In genomic region chr5:2681476-2681875, GRCh38 we compare ENCODE assay signal across 21 cellular contexts.
DNase-seq lines count a peak whose midpoint lies in the region; ATAC-seq and TF ChIP-seq lines count a peak whose summit lies in the region.
"Had no signal": no experiment of that assay in that cellular context is flagged by ENCODE, and none has a peak within 500 bp of the region (broad histone marks: within the 10 kb centered on the region; RNA-seq: fewer than 3 reads in every experiment).

No MANE protein-coding gene starts in this region.

- H3K27ac Mint-ChIP-seq in activated CD8-positive, alpha-beta T cell treated with anti-CD3 and anti-CD28 coated beads for 36 hours: no peak overlapping the region
- H3K27ac Mint-ChIP-seq in activated CD8-positive, alpha-beta T cell treated with anti-CD3 and anti-CD28 coated beads, Interleukin-2, amount 10 ng/mL, durations not matched to agents 7 days and 5 days: no peak overlapping the region
- H3K27ac Mint-ChIP-seq in WTC11: no peak overlapping the region
- H3K27ac Mint-ChIP-seq in activated naive CD8-positive, alpha-beta T cell treated with anti-CD3 and anti-CD28 coated beads for 36 hours: no peak overlapping the region
- H3K27ac Mint-ChIP-seq: CD8-positive, alpha-beta T cell; HFFc6 had no signal

- H3K27me3 ChIP-seq in neuronal stem cell (ENCODE audit: control insufficient read depth in 3 of 3, insufficient read depth in 3 of 3, low read depth in 1 of 3, low read length in 3 of 3): peaks cover 0 to 2% (median 0%) of the 10 kb centered on the region in 3 experiments
- peaks cover 0 to 16% (median 0%) of the 10 kb centered on the region in 45 donors for H3K27me3 ChIP-seq in dorsolateral prefrontal cortex
- H3K27me3 ChIP-seq: BE2C had no signal

- no peak overlapping the region for H2BK15ac ChIP-seq in neuronal stem cell (ENCODE audit: low read length)

- no peaks in the 10 kb centered on the region for H3K4me1 ChIP-seq in HEK293 (ENCODE audit: control insufficient read depth, insufficient read depth, low read length)
- H3K4me1 ChIP-seq in neuronal stem cell (ENCODE audit: control insufficient read depth in 2 of 2, insufficient read depth in 1 of 2, low read depth in 1 of 2, low read length in 2 of 2): peaks cover 5 to 6% of the 10 kb centered on the region in 2 donors
- H3K4me1 ChIP-seq: BE2C, Caco-2 had no signal

- no peaks in the 10 kb centered on the region for H3K9me3 Mint-ChIP-seq in activated CD8-positive, alpha-beta T cell treated with anti-CD3 and anti-CD28 coated beads for 36 hours
- no peaks in the 10 kb centered on the region for H3K9me3 Mint-ChIP-seq in activated CD8-positive, alpha-beta T cell treated with anti-CD3 and anti-CD28 coated beads, Interleukin-2, amount 10 ng/mL, durations not matched to agents 7 days and 5 days (ENCODE audit: insufficient read depth)
- H3K9me3 Mint-ChIP-seq in WTC11: peaks cover 4% of the 10 kb centered on the region; the same call in 1 of the 2 replicates
- H3K9me3 Mint-ChIP-seq in activated naive CD8-positive, alpha-beta T cell treated with anti-CD3 and anti-CD28 coated beads for 36 hours: no peaks in the 10 kb centered on the region

- CTCF ChIA-PET in activated CD8-positive, alpha-beta T cell treated with anti-CD3 and anti-CD28 coated beads for 36 hours (lab: Charles Lee): no interaction called here
- CTCF ChIA-PET in activated CD8-positive, alpha-beta T cell treated with anti-CD3 and anti-CD28 coated beads, Interleukin-2, amount 10 ng/mL, durations not matched to agents 7 days and 5 days (lab: Charles Lee): no interaction called here
- CTCF ChIA-PET in HEK293 (lab: Yijun Ruan, JAX) (no interaction called here), WTC11 (lab: Charles Lee) (no interaction called here)

- H3K79me1 ChIP-seq in neuronal stem cell (ENCODE audit: low read depth, low read length): no peaks in the 10 kb centered on the region

- no peaks in the 10 kb centered on the region for H3K9me3 ChIP-seq in HEK293 (ENCODE audit: control insufficient read depth, insufficient read depth, low read depth, low read length)
- peaks cover 5% of the 10 kb centered on the region in 2 donors for H3K9me3 ChIP-seq in neuronal stem cell (replicated peaks in 1 of 2; ENCODE audit: control insufficient read depth in 2 of 2, insufficient read depth in 1 of 2, low read depth in 1 of 2, low read length in 2 of 2)
- H3K9me3 ChIP-seq: BE2C, Caco-2 had no signal

- no peak for DNase-seq in activated CD8-positive, alpha-beta T cell treated with anti-CD3 and anti-CD28 coated beads for 36 hours
- DNase-seq in activated CD8-positive, alpha-beta T cell treated with anti-CD3 and anti-CD28 coated beads, Interleukin-2, amount 10 ng/mL, durations not matched to agents 7 days and 5 days: no peak
- DNase-seq in WTC11 (ENCODE audit: low spot score) (no peak), neuronal stem cell (ENCODE audit: low spot score) (no peak), dorsolateral prefrontal cortex (no peak)
- no peak for DNase-seq in activated naive CD8-positive, alpha-beta T cell treated with anti-CD3 and anti-CD28 coated beads for 36 hours
- DNase-seq: BE2C; Caco-2; CD4-positive, CD25-positive, alpha-beta regulatory T cell; CD8-positive, alpha-beta T cell; DMS153; DND-41; GM23248; H9; HFFc6 had no signal

- H3K4me2 ChIP-seq in neuronal stem cell (ENCODE audit: insufficient read depth, low read length, poor library complexity, severe bottlenecking): no peak overlapping the region

- H2BK12ac ChIP-seq in neuronal stem cell (ENCODE audit: low read length): no peak overlapping the region

- no CpG with 5 or more reads among the region's 3 CpGs for WGBS in neuronal stem cell (ENCODE audit: extremely low coverage in 2 of 2, insufficient read length in 2 of 2, insufficient replicate concordance in 1 of 2), 2 donors

- TF ChIP-seq CTCF in activated CD8-positive, alpha-beta T cell treated with anti-CD3 and anti-CD28 coated beads for 36 hours (IDR thresholded peaks at IDR 0.05): peak; percentile 34
- TF ChIP-seq CTCF in HEK293 (tag by site-specific recombination; IDR thresholded peaks at IDR 0.05) (no peak), WTC11 (IDR thresholded peaks at IDR 0.05) (no peak), dorsolateral prefrontal cortex (IDR thresholded peaks at IDR 0.05 in 54 of 56, conservative IDR thresholded peaks at IDR 0.05 in 2 of 56; ENCODE audit: low read depth in 1 of 56, partially characterized antibody in 56 of 56) (no peak)

- no peaks in the 10 kb centered on the region for H3K36me3 ChIP-seq in HEK293 (ENCODE audit: control insufficient read depth in 2 of 2, insufficient read depth in 1 of 2, low read length in 2 of 2)
- H3K36me3 ChIP-seq in neuronal stem cell (replicated peaks in 1 of 2; ENCODE audit: control insufficient read depth in 2 of 2, insufficient read depth in 2 of 2, low read length in 2 of 2): no peaks in the 10 kb centered on the region
- H3K36me3 ChIP-seq: BE2C had no signal

- H2BK5ac ChIP-seq in neuronal stem cell (ENCODE audit: low read length): no peak overlapping the region

- no peak overlapping the region for H3K9ac ChIP-seq in neuronal stem cell (ENCODE audit: low read depth, low read length, poor library complexity)
- H3K9ac ChIP-seq: GM23248 had no signal

- no peak overlapping the region for H3K4ac ChIP-seq in neuronal stem cell (ENCODE audit: low read length)

- no peaks in the 10 kb centered on the region for H3K36me3 Mint-ChIP-seq in activated CD8-positive, alpha-beta T cell treated with anti-CD3 and anti-CD28 coated beads for 36 hours (ENCODE audit: low read depth)
- no peaks in the 10 kb centered on the region for H3K36me3 Mint-ChIP-seq in activated CD8-positive, alpha-beta T cell treated with anti-CD3 and anti-CD28 coated beads, Interleukin-2, amount 10 ng/mL, durations not matched to agents 7 days and 5 days (ENCODE audit: low read depth)
- H3K36me3 Mint-ChIP-seq in WTC11: peaks cover 2% of the 10 kb centered on the region; the same call in 1 of the 2 replicates
- no peaks in the 10 kb centered on the region for H3K36me3 Mint-ChIP-seq in activated naive CD8-positive, alpha-beta T cell treated with anti-CD3 and anti-CD28 coated beads for 36 hours
- H3K36me3 Mint-ChIP-seq: CD4-positive, CD25-positive, alpha-beta regulatory T cell; CD8-positive, alpha-beta T cell had no signal

- no peak overlapping the region for H3K14ac ChIP-seq in neuronal stem cell (ENCODE audit: low read length)

- peak overlapping the region; percentile 3 for H3K18ac ChIP-seq in neuronal stem cell (ENCODE audit: low read length)

- no peak overlapping the region for H4K8ac ChIP-seq in neuronal stem cell (ENCODE audit: low read depth, low read length)

- H3K27ac ChIP-seq in HEK293 (ENCODE audit: extremely low read depth, low read depth, low read length) (no peak overlapping the region), neuronal stem cell (replicated peaks; ENCODE audit: low read length) (no peak overlapping the region), dorsolateral prefrontal cortex (no peak overlapping the region)
- H3K27ac ChIP-seq: 22Rv1, C4-2B, GM23248 had no signal

- POLR2A ChIA-PET in activated CD8-positive, alpha-beta T cell treated with anti-CD3 and anti-CD28 coated beads for 36 hours (lab: Charles Lee): no interaction called here
- POLR2A ChIA-PET in activated CD8-positive, alpha-beta T cell treated with anti-CD3 and anti-CD28 coated beads, Interleukin-2, amount 10 ng/mL, durations not matched to agents 7 days and 5 days (lab: Charles Lee): no interaction called here
- POLR2A ChIA-PET in HEK293 (lab: Yijun Ruan, JAX): no interaction called here
- POLR2A ChIA-PET in WTC11 (lab: Charles Lee): no interaction called here

- no peak overlapping the region for H3K4me3 Mint-ChIP-seq in activated CD8-positive, alpha-beta T cell treated with anti-CD3 and anti-CD28 coated beads for 36 hours
- H3K4me3 Mint-ChIP-seq in activated CD8-positive, alpha-beta T cell treated with anti-CD3 and anti-CD28 coated beads, Interleukin-2, amount 10 ng/mL, durations not matched to agents 7 days and 5 days: no peak overlapping the region
- no peak overlapping the region for H3K4me3 Mint-ChIP-seq in WTC11
- H3K4me3 Mint-ChIP-seq in activated naive CD8-positive, alpha-beta T cell treated with anti-CD3 and anti-CD28 coated beads for 36 hours: no peak overlapping the region
- H3K4me3 Mint-ChIP-seq: CD4-positive, CD25-positive, alpha-beta regulatory T cell; CD8-positive, alpha-beta T cell; H9; HFFc6 had no signal

- H2AFZ ChIP-seq in neuronal stem cell (ENCODE audit: low read length): no peak overlapping the region
- H2AFZ ChIP-seq: GM23248 had no signal

- no peaks in the 10 kb centered on the region for H3K27me3 Mint-ChIP-seq in activated CD8-positive, alpha-beta T cell treated with anti-CD3 and anti-CD28 coated beads for 36 hours
- H3K27me3 Mint-ChIP-seq in activated CD8-positive, alpha-beta T cell treated with anti-CD3 and anti-CD28 coated beads, Interleukin-2, amount 10 ng/mL, durations not matched to agents 7 days and 5 days (ENCODE audit: low read depth): no peaks in the 10 kb centered on the region
- H3K27me3 Mint-ChIP-seq in WTC11 (ENCODE audit: low read depth): no peaks in the 10 kb centered on the region
- H3K27me3 Mint-ChIP-seq in activated naive CD8-positive, alpha-beta T cell treated with anti-CD3 and anti-CD28 coated beads for 36 hours: no peaks in the 10 kb centered on the region

- H3K23ac ChIP-seq in neuronal stem cell (ENCODE audit: low read depth, low read length, poor library complexity): no peak overlapping the region

- no peak overlapping the region for H2AK5ac ChIP-seq in neuronal stem cell (ENCODE audit: low read depth, low read length)

- H4K91ac ChIP-seq in neuronal stem cell (ENCODE audit: low read depth, low read length, poor library complexity): no peak overlapping the region

- H3K4me1 Mint-ChIP-seq in activated CD8-positive, alpha-beta T cell treated with anti-CD3 and anti-CD28 coated beads for 36 hours (ENCODE audit: low read depth): no peaks in the 10 kb centered on the region
- H3K4me1 Mint-ChIP-seq in activated CD8-positive, alpha-beta T cell treated with anti-CD3 and anti-CD28 coated beads, Interleukin-2, amount 10 ng/mL, durations not matched to agents 7 days and 5 days (ENCODE audit: low read depth): no peaks in the 10 kb centered on the region
- H3K4me1 Mint-ChIP-seq in WTC11: no peaks in the 10 kb centered on the region
- no peaks in the 10 kb centered on the region for H3K4me1 Mint-ChIP-seq in activated naive CD8-positive, alpha-beta T cell treated with anti-CD3 and anti-CD28 coated beads for 36 hours
- H3K4me1 Mint-ChIP-seq: CD4-positive, CD25-positive, alpha-beta regulatory T cell had no signal

- ATAC-seq in activated CD8-positive, alpha-beta T cell treated with anti-CD3 and anti-CD28 coated beads for 36 hours: no peak
- no peak for ATAC-seq in activated CD8-positive, alpha-beta T cell treated with anti-CD3 and anti-CD28 coated beads, Interleukin-2, amount 10 ng/mL, durations not matched to agents 7 days and 5 days
- no peak for ATAC-seq in WTC11
- no peak for ATAC-seq in GM18868 (IDR thresholded peaks at IDR 0.05; ENCODE audit: unreplicated experiment)
- ATAC-seq: CD8-positive, alpha-beta T cell; GM12878; HCT116 had no signal

- intact Hi-C loops in activated CD8-positive, alpha-beta T cell treated with anti-CD3 and anti-CD28 coated beads for 36 hours (cut with micrococcal nuclease): no loop called here
- intact Hi-C loops in dorsolateral prefrontal cortex (cut with DNase I): no loop called here

- H3K4me3 ChIP-seq in HEK293 (ENCODE audit: low read depth, low read length) (no peak overlapping the region), neuronal stem cell (ENCODE audit: low read length in 2 of 2) (no peak overlapping the region), dorsolateral prefrontal cortex (no peak overlapping the region)
- H3K4me3 ChIP-seq: GM12878, GM23248 had no signal

- no peak overlapping the region for H2BK120ac ChIP-seq in neuronal stem cell (ENCODE audit: low read depth, low read length)
